34 cellular contexts compared by ENCODE assay signal in the genomic region with DNA sequence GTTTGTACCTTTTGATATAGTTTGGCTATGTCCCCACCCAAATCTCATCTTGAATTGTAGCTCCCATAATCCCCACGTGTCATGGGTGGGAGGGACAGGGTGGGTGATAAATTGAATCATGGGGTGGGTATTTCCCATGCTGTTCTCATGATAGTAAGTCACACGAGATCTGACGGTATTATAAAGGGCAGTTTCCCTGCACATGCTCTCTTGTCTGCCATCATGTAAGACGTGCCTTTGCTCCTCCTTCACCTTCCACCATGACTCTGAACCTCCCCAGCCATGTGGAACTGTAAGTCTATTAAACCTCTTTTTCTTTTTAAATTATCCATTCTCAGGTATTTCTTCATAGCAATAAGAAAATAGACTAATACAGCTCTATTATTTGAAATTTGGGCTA.
"Had no signal": no experiment of that assay in that cellular context is flagged by ENCODE, and none has a peak within 500 bp of the region (broad histone marks: within the 10 kb centered on the region; RNA-seq: fewer than 3 reads in every experiment).

No MANE protein-coding gene starts in this region.

- H3K9me3 ChIP-seq: MG63 had no signal

- DNase-seq: Kasumi-1, MG63, MM.1S, MV-4-11, NCI-H1048, NCI-H1092, NCI-H1092 treated with DMSO at 0.1 percent for 48 hours, NCI-H1105, NCI-H1105 treated with DMSO at 0.1 percent for 48 hours, NCI-H1417, NCI-H1417 treated with DMSO at 0.1 percent for 48 hours, NCI-H1436, NCI-H1436 treated with DMSO at 0.1 percent for 48 hours, NCI-H146, NCI-H1694, NCI-H1694 treated with DMSO at 0.1 percent for 48 hours, NCI-H187, NCI-H187 treated with DMSO at 0.1 percent for 48 hours, NCI-H1930, NCI-H2029, NCI-H2029 treated with DMSO at 0.1 percent for 48 hours, NCI-H2081, NCI-H2081 treated with DMSO at 0.1 percent for 48 hours, NCI-H2107, NCI-H2171, NCI-H2171 treated with DMSO at 0.1 percent for 48 hours, NCI-H2227 treated with DMSO at 0.1 percent for 48 hours, NCI-H226, NCI-H345, NCI-H446, NCI-H446 treated with DMSO at 0.1 percent for 48 hours, NCI-H510A, NCI-H510A treated with DMSO at 0.1 percent for 48 hours, NCI-H524 had no signal

- H3K27me3 ChIP-seq: MG63 had no signal

- H3K36me3 ChIP-seq: MG63 had no signal

- H3K4me3 ChIP-seq: MG63 had no signal
